ENCODE assay signal across 9 cellular contexts in the genomic region with DNA sequence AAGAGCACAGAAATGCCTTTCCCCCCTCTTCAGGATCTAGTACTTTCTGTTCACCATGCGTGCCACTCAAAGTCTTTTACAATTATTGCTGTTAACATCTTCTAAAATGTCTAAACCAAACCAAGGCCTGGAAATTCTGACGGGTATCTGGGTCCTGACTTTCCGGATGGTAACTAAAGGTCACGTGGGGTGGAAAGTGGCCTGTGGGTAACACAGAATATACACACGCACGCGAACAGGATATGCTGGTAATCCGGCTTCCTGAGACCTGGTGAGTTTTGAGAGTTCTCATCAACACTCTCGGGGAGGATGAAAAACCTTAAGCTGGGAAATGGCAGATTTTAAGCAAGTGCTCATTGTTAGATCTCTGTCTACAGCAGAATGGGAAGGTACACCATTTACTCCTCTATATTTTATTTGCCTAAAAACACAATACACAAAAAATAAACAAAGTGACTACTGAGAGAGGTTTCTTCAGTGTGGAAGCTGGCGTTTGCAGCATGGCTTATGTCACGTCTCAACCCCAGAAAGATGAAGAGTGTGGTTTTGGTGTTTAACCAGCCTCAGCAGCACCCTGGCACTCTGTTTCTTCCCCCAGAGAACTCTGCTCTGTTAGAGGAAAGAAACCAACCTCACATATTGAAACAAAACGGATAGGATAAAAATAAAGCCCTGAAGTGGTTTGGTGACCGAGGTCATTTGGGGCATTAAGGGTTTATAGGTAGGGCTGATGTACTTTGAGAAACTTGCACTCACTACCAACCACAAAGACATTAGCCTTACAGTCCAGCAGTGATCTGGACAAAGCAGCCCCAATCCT. TPM values are rescaled to one million over a fixed set of nuclear protein-coding genes. Genes with fewer than 3 reads are reported as not detected.
DNase-seq lines count a peak whose midpoint lies in the region; ATAC-seq and TF ChIP-seq lines count a peak whose summit lies in the region.
"Had no signal": no experiment of that assay in that cellular context is flagged by ENCODE, and none has a peak within 500 bp of the region (broad histone marks: within the 10 kb centered on the region; RNA-seq: fewer than 3 reads in every experiment).

No MANE protein-coding gene starts in this region.

- no peaks in the 10 kb centered on the region for H3K27me3 ChIP-seq in sigmoid colon

- ATAC-seq in activated T-cell treated with anti-CD3 and anti-CD28 coated beads, Interleukin-2, amount 50 U/mL, for 4 hours = peak; percentile 82 to 84

- DNase-seq in NK-92 treated with Interleukin-12 subunit alpha and Interleukin-12 subunit beta, amount 100 ng/mL, for 24 hours (lab: John Stamatoyannopoulos, UW) = peak; percentile 66
- DNase-seq in NK-92 (lab: John Stamatoyannopoulos, UW; ENCODE audit: unreplicated experiment) = no peak
- DNase-seq in Jurkat, Clone E6-1 (ENCODE audit: low read depth, low spot score) = peak; percentile 93
- DNase-seq in activated T-cell treated with anti-CD3 and anti-CD28 coated beads, Interleukin-2, amount 50 U/mL, for 4 hours = peak; percentile 77
- DNase-seq in sigmoid colon = no peak
- no peak for DNase-seq in NCI-H2227 treated with DMSO at 0.1 percent for 48 hours (lab: John Stamatoyannopoulos, UW)
- no peak for DNase-seq in SKM-1 treated with dmso at 0.1 percent for 144 hours (lab: John Stamatoyannopoulos, UW; ENCODE audit: unreplicated experiment)
- no peak for DNase-seq in NCI-H2171 treated with DMSO at 0.1 percent for 48 hours (lab: John Stamatoyannopoulos, UW)

- H3K9me3 ChIP-seq in sigmoid colon = no peaks in the 10 kb centered on the region

- TF ChIP-seq CTCF in sigmoid colon (IDR thresholded peaks at IDR 0.05) = no peak

- no peak for TF ChIP-seq EP300 in sigmoid colon (IDR thresholded peaks at IDR 0.05)

- intact Hi-C loops in sigmoid colon (cut with DNase I) = no loop called here

- H3K27ac ChIP-seq in sigmoid colon = peak overlapping the region; percentile 10 to 82 (median 72)
- H3K27ac ChIP-seq: 22Rv1 had no signal

- H3K27me3 Mint-ChIP-seq in activated T-cell treated with anti-CD3 and anti-CD28 coated beads, Interleukin-2, amount 50 U/mL, for 4 hours (ENCODE audit: low read depth) = no peaks in the 10 kb centered on the region

- peaks cover 17% of the 10 kb centered on the region for H3K36me3 Mint-ChIP-seq in activated T-cell treated with anti-CD3 and anti-CD28 coated beads, Interleukin-2, amount 50 U/mL, for 4 hours (ENCODE audit: insufficient read depth)

- 55 to 79% methylated on average over 13 of the region's 13 CpGs for WGBS in sigmoid colon, 2 donors

- TF ChIP-seq POLR2A in sigmoid colon (IDR thresholded peaks at IDR 0.05) = no peak

- H3K4me1 ChIP-seq in sigmoid colon = peaks cover 0 to 58% (median 55%) of the 10 kb centered on the region in 4 donors

- H3K4me1 Mint-ChIP-seq in activated T-cell treated with anti-CD3 and anti-CD28 coated beads, Interleukin-2, amount 50 U/mL, for 4 hours (ENCODE audit: low read depth) = peaks cover 81% of the 10 kb centered on the region

- H3K4me3 ChIP-seq in Jurkat, Clone E6-1 (ENCODE audit: low read length) = peak overlapping the region; percentile 35
- no peak overlapping the region for H3K4me3 ChIP-seq in sigmoid colon

- peak overlapping the region; percentile 75 for H3K4me3 Mint-ChIP-seq in activated T-cell treated with anti-CD3 and anti-CD28 coated beads, Interleukin-2, amount 50 U/mL, for 4 hours

- no peaks in the 10 kb centered on the region for H3K9me3 Mint-ChIP-seq in activated T-cell treated with anti-CD3 and anti-CD28 coated beads, Interleukin-2, amount 50 U/mL, for 4 hours

- H3K36me3 ChIP-seq in sigmoid colon = peaks cover 0 to 4% (median 0%) of the 10 kb centered on the region in 4 donors

RNA-seq across cellular contexts. Expression of a gene that starts 37.3 kb away (rescaled TPM):
- polyA plus RNA-seq in Jurkat, Clone E6-1 (2012; ENCODE audit: insufficient read depth, insufficient read length) = 28.0 TPM
- total RNA-seq in activated T-cell treated with anti-CD3 and anti-CD28 coated beads, Interleukin-2, amount 50 U/mL, for 4 hours = 10 to 100 TPM; 27.9 to 36.1 (median 30.7) TPM
- total RNA-seq in sigmoid colon = 10 to 100 TPM; 21.4 to 38.8 (median 25.7) TPM
- 10 to 100 TPM; 11.1 to 23.9 (median 20.4) TPM for polyA plus RNA-seq in sigmoid colon

RNA-seq across cellular contexts. Expression of a gene that starts 37.5 kb away (rescaled TPM):
- polyA plus RNA-seq in Jurkat, Clone E6-1 (2012; ENCODE audit: insufficient read depth, insufficient read length) = 21.0 TPM
- total RNA-seq in activated T-cell treated with anti-CD3 and anti-CD28 coated beads, Interleukin-2, amount 50 U/mL, for 4 hours = 1 to 10 TPM; 2.5 to 6.5 (median 6.1) TPM
- total RNA-seq in sigmoid colon = 10 to 100 TPM in 3 of 4 donors, 1 to 10 TPM in 1; 10.0 to 27.8 (median 13.9) TPM
- 1 to 10 TPM; 2.4 to 8.7 (median 5.3) TPM for polyA plus RNA-seq in sigmoid colon

Comparison
In these comparisons a context has a peak if more than half of its experiments do, and no peak if none do; other contexts are left out.
1. DNase-seq: peak in NK-92 treated with Interleukin-12 subunit alpha and Interleukin-12 subunit beta, amount 100 ng/mL, for 24 hours (single experiment), Jurkat, Clone E6-1 (single experiment) and activated T-cell treated with anti-CD3 and anti-CD28 coated beads, Interleukin-2, amount 50 U/mL, for 4 hours (single experiment); none in NK-92 (single experiment), sigmoid colon (single experiment), NCI-H2227 treated with DMSO at 0.1 percent for 48 hours (single experiment), SKM-1 treated with dmso at 0.1 percent for 144 hours (single experiment) and NCI-H2171 treated with DMSO at 0.1 percent for 48 hours (single experiment).